ENCODE assay signal across 21 cellular contexts in the genomic region with DNA sequence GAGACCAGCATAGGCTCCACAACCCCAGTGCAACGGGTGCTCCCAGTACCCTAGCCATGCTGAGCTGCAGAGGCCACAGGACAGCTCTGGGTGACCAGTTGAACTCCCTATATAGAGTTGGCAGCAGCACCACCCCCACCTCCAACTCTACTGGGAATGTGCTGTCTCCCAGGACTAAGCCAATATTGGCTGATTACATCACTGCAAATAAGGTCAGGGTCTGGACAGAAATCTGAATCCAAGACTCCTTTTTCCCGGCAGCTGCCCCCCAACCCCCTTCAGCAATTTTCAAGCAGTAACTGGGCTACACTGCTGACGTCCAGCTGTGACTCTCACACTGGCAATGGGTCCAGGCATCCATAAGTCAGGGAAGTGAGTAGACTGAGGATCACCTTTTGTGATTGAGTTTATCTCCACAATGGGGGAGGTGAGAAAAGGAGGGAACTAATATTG.
"Had no signal": no experiment of that assay in that cellular context is flagged by ENCODE, and none has a peak within 500 bp of the region (broad histone marks: within the 10 kb centered on the region; RNA-seq: fewer than 3 reads in every experiment).

A gene with protein sequence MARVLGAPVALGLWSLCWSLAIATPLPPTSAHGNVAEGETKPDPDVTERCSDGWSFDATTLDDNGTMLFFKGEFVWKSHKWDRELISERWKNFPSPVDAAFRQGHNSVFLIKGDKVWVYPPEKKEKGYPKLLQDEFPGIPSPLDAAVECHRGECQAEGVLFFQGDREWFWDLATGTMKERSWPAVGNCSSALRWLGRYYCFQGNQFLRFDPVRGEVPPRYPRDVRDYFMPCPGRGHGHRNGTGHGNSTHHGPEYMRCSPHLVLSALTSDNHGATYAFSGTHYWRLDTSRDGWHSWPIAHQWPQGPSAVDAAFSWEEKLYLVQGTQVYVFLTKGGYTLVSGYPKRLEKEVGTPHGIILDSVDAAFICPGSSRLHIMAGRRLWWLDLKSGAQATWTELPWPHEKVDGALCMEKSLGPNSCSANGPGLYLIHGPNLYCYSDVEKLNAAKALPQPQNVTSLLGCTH (minus strand): TSS at position 82 of the 453 bp plus-strand sequence. CDS start 24 bp downstream, at position 58.

- H3K36me3 Mint-ChIP-seq: natural killer cell had no signal

- H3K9me3 ChIP-seq: heart left ventricle, spleen, thyroid gland had no signal

- H3K27ac ChIP-seq: brain microvascular endothelial cell, heart left ventricle, spleen, thyroid gland had no signal

- H3K4me3 Mint-ChIP-seq: activated CD4-positive, alpha-beta memory T cell treated with anti-CD3 and anti-CD28 coated beads, Interleukin-2, amount 10 ng/mL, durations not matched to agents 7 days and 5 days; activated T-cell treated with anti-CD3 and anti-CD28 coated beads, Interleukin-2, amount 50 U/mL, for 72 hours; natural killer cell had no signal

- H3K9me3 Mint-ChIP-seq: activated CD4-positive, alpha-beta memory T cell treated with anti-CD3 and anti-CD28 coated beads, Interleukin-2, amount 10 ng/mL, durations not matched to agents 7 days and 5 days; activated T-cell treated with anti-CD3 and anti-CD28 coated beads, Interleukin-2, amount 50 U/mL, for 72 hours; natural killer cell had no signal

- H3K4me3 ChIP-seq: dorsolateral prefrontal cortex, heart left ventricle, lung, spleen, thyroid gland had no signal

- H3K36me3 ChIP-seq: brain microvascular endothelial cell, heart left ventricle, spleen, thyroid gland had no signal

- H3K4me1 Mint-ChIP-seq: natural killer cell had no signal

- DNase-seq: activated CD4-positive, alpha-beta memory T cell treated with anti-CD3 and anti-CD28 coated beads, Interleukin-2, amount 10 ng/mL, durations not matched to agents 7 days and 5 days; activated CD4-positive, alpha-beta T cell treated with anti-CD3 and anti-CD28 coated beads for 4 hours; activated effector memory CD4-positive, alpha-beta T cell treated with anti-CD3 and anti-CD28 coated beads, Interleukin-2, amount 50 U/mL, for 16 hours; activated naive CD4-positive, alpha-beta T cell treated with anti-CD3 and anti-CD28 coated beads, Interleukin-2, amount 50 U/mL, for 16 hours; activated T-cell treated with anti-CD3 and anti-CD28 coated beads, Interleukin-2, amount 50 U/mL, for 72 hours; aorta; brain microvascular endothelial cell; central memory CD4-positive, alpha-beta T cell; dorsolateral prefrontal cortex; heart left ventricle; islet precursor cell; left colon; midbrain; natural killer cell; retina; spleen; stimulated activated CD4-positive, alpha-beta T cell treated with anti-CD3 and anti-CD28 coated beads, Interleukin-4, amount 100 ng/mL, for 1 hour; stimulated activated naive CD4-positive, alpha-beta T cell; thyroid gland had no signal

- H3K27ac Mint-ChIP-seq: activated CD4-positive, alpha-beta memory T cell treated with anti-CD3 and anti-CD28 coated beads, Interleukin-2, amount 10 ng/mL, durations not matched to agents 7 days and 5 days; activated T-cell treated with anti-CD3 and anti-CD28 coated beads, Interleukin-2, amount 50 U/mL, for 72 hours; natural killer cell; progenitor cell of endocrine pancreas had no signal

- H3K4me1 ChIP-seq: thyroid gland had no signal

- H3K27me3 ChIP-seq: brain microvascular endothelial cell, dorsolateral prefrontal cortex, heart left ventricle, spleen, thyroid gland had no signal
